ENCODE assay signal across 18 cellular contexts in genomic region chr12:64992641-64993040, GRCh38.
"Had no signal": no experiment of that assay in that cellular context is flagged by ENCODE, and none has a peak within 500 bp of the region (broad histone marks: within the 10 kb centered on the region; RNA-seq: fewer than 3 reads in every experiment).

No MANE protein-coding gene starts in this region.

- H3K27me3 ChIP-seq: ascending aorta, gastroesophageal sphincter, pancreas, sigmoid colon had no signal

- H3K4me3 Mint-ChIP-seq: activated naive CD4-positive, alpha-beta T cell treated with anti-CD3 and anti-CD28 coated beads, Interleukin-2, amount 10 ng/mL, durations not matched to agents 7 days and 5 days; activated T-helper 17 cell treated with anti-CD3 and anti-CD28 coated beads, Interleukin-2, amount 50 U/mL, for 72 hours; naive B cell; T-cell had no signal

- H3K4me1 Mint-ChIP-seq: activated naive CD4-positive, alpha-beta T cell treated with anti-CD3 and anti-CD28 coated beads, Interleukin-2, amount 10 ng/mL, durations not matched to agents 7 days and 5 days; activated T-helper 17 cell treated with anti-CD3 and anti-CD28 coated beads, Interleukin-2, amount 50 U/mL, for 72 hours; naive B cell; T-cell had no signal

- H3K9me3 ChIP-seq: ascending aorta, gastroesophageal sphincter, pancreas, sigmoid colon, thoracic aorta had no signal

- FAIRE-seq: bronchial epithelial cell, pancreas had no signal

- H3K27ac ChIP-seq: ascending aorta, gastroesophageal sphincter, pancreas, sigmoid colon, spleen, thoracic aorta had no signal

- H3K36me3 ChIP-seq: ascending aorta, gastroesophageal sphincter, pancreas, sigmoid colon, spleen, thoracic aorta had no signal

- DNase-seq: activated CD4-positive, alpha-beta T cell treated with anti-CD3 and anti-CD28 coated beads for 1 hour; activated CD4-positive, alpha-beta T cell treated with anti-CD3 and anti-CD28 coated beads, Interleukin-2, amount 50 U/mL, for 4 hours; activated naive CD4-positive, alpha-beta T cell treated with anti-CD3 and anti-CD28 coated beads, Interleukin-2, amount 10 ng/mL, durations not matched to agents 7 days and 5 days; activated T-cell treated with anti-CD3 and anti-CD28 coated beads for 4 hours; dermis blood vessel endothelial cell; left colon; naive B cell; pancreas; sigmoid colon; spleen; T-cell; T-helper 9 cell had no signal

- ATAC-seq: activated T-helper 17 cell treated with anti-CD3 and anti-CD28 coated beads, Interleukin-2, amount 50 U/mL, for 72 hours; gastroesophageal sphincter; left colon; pancreas; T-cell had no signal

- H3K9me3 Mint-ChIP-seq: activated naive CD4-positive, alpha-beta T cell treated with anti-CD3 and anti-CD28 coated beads, Interleukin-2, amount 10 ng/mL, durations not matched to agents 7 days and 5 days; activated T-helper 17 cell treated with anti-CD3 and anti-CD28 coated beads, Interleukin-2, amount 50 U/mL, for 72 hours had no signal

- H3K4me1 ChIP-seq: ascending aorta, gastroesophageal sphincter, sigmoid colon, spleen had no signal

- H3K4me3 ChIP-seq: ascending aorta, gastroesophageal sphincter, lung, pancreas, sigmoid colon, spleen, thoracic aorta had no signal

- H3K27ac Mint-ChIP-seq: activated naive CD4-positive, alpha-beta T cell treated with anti-CD3 and anti-CD28 coated beads, Interleukin-2, amount 10 ng/mL, durations not matched to agents 7 days and 5 days; activated T-helper 17 cell treated with anti-CD3 and anti-CD28 coated beads, Interleukin-2, amount 50 U/mL, for 72 hours; naive B cell; T-cell had no signal

- H3K36me3 Mint-ChIP-seq: activated naive CD4-positive, alpha-beta T cell treated with anti-CD3 and anti-CD28 coated beads, Interleukin-2, amount 10 ng/mL, durations not matched to agents 7 days and 5 days; naive B cell; T-cell had no signal
